Comparison of ENCODE assay signal across 1 cellular context in genomic region chr6:163986313-163986712, GRCh38.
TF ChIP-seq lines count a peak whose summit lies in the region.

No MANE protein-coding gene starts in this region.

TF ChIP-seq in GM23338, 12 proteins besides CTCF, POLR2A, EP300 and RAD21 (continued from another document):
- no peak for TF ChIP-seq REST (IDR thresholded peaks at IDR 0.05; ENCODE audit: unreplicated experiment)
- TF ChIP-seq ZNF114 (CRISPR knock-in tag; IDR thresholded peaks at IDR 0.05), result no peak
- TF ChIP-seq POLR2AphosphoS5 (IDR thresholded peaks at IDR 0.05; ENCODE audit: low read depth), result no peak
- no peak for TF ChIP-seq NANOG (IDR thresholded peaks at IDR 0.05; ENCODE audit: borderline replicate concordance)
- no peak for TF ChIP-seq ETS1 (IDR thresholded peaks at IDR 0.05)
